ENCODE assay signal across 8 cellular contexts in genomic region chr14:71371711-71372396, GRCh38. TPM values are rescaled to one million over a fixed set of nuclear protein-coding genes. Genes with fewer than 3 reads are reported as not detected.
A peak's percentile ranks its signal among the peaks of the same experiment; 100 is the strongest.
DNase-seq lines count a peak whose midpoint lies in the region; ATAC-seq and TF ChIP-seq lines count a peak whose summit lies in the region.

No MANE protein-coding gene starts in this region.

- H3K4me1 ChIP-seq in gastroesophageal sphincter, result peaks cover 0 to 15% (median 0%) of the 10 kb centered on the region in 3 donors
- H3K4me1 ChIP-seq in upper lobe of left lung, result peaks cover 12 to 30% (median 17%) of the 10 kb centered on the region in 4 donors

- WGBS in gastroesophageal sphincter (ENCODE audit: low coverage in 1 of 2), 2 donors, result 46 to 55% methylated on average over 1 to 2 of the region's 2 CpGs
- WGBS in upper lobe of left lung, 2 donors, result 36 to 43% methylated on average over 2 of the region's 2 CpGs

- H3K9me3 Mint-ChIP-seq in activated T-cell treated with anti-CD3 and anti-CD28 coated beads, Interleukin-2, amount 50 U/mL, for 4 hours, result no peaks in the 10 kb centered on the region

- peaks cover 21% of the 10 kb centered on the region for H3K4me1 Mint-ChIP-seq in activated T-cell treated with anti-CD3 and anti-CD28 coated beads, Interleukin-2, amount 50 U/mL, for 4 hours (ENCODE audit: low read depth)

- no peak for TF ChIP-seq EP300 in gastroesophageal sphincter (IDR thresholded peaks at IDR 0.05)
- TF ChIP-seq EP300 in upper lobe of left lung (IDR thresholded peaks at IDR 0.05), result no peak

- H3K4me3 ChIP-seq in SK-N-MC (0 out of 2 replicates have a peak overlapping the region, but pooled peaks have one; percentile 14), gastroesophageal sphincter (no peak overlapping the region), upper lobe of left lung (no peak overlapping the region)

- DNase-seq in activated T-cell treated with anti-CD3 and anti-CD28 coated beads, Interleukin-2, amount 50 U/mL, for 4 hours, result no peak
- DNase-seq in activated T-cell treated with anti-CD3 and anti-CD28 coated beads for 4 hours (no peak), SK-N-MC (ENCODE audit: low read depth, low spot score) (no peak), upper lobe of left lung (no peak), T-helper 9 cell (no peak), posterior vena cava (ENCODE audit: low spot score) (no peak)

- no peak overlapping the region for H3K4me3 Mint-ChIP-seq in activated T-cell treated with anti-CD3 and anti-CD28 coated beads, Interleukin-2, amount 50 U/mL, for 4 hours

- intact Hi-C loops in posterior vena cava (cut with DNase I), result no loop called here

- H3K9me3 ChIP-seq in SK-N-MC (ENCODE audit: low read depth, low read length) (peaks cover 9% of the 10 kb centered on the region; the same call in 1 of the 2 replicates), gastroesophageal sphincter (no peaks in the 10 kb centered on the region), upper lobe of left lung (no peaks in the 10 kb centered on the region)

- H3K9ac ChIP-seq in SK-N-MC (ENCODE audit: insufficient read length), result no peak overlapping the region

- H3K27me3 ChIP-seq in gastroesophageal sphincter (no peaks in the 10 kb centered on the region), upper lobe of left lung (no peaks in the 10 kb centered on the region)

- TF ChIP-seq POLR2A in gastroesophageal sphincter (IDR thresholded peaks at IDR 0.05), result no peak
- no peak for TF ChIP-seq POLR2A in upper lobe of left lung (IDR thresholded peaks at IDR 0.05)

- H3K36me3 ChIP-seq in SK-N-MC (ENCODE audit: insufficient read depth, low read length) (peaks cover 17% of the 10 kb centered on the region), gastroesophageal sphincter (no peaks in the 10 kb centered on the region), upper lobe of left lung (no peaks in the 10 kb centered on the region)

- H3K36me3 Mint-ChIP-seq in activated T-cell treated with anti-CD3 and anti-CD28 coated beads, Interleukin-2, amount 50 U/mL, for 4 hours (ENCODE audit: insufficient read depth), result peaks cover 4% of the 10 kb centered on the region

- H3K27me3 Mint-ChIP-seq in activated T-cell treated with anti-CD3 and anti-CD28 coated beads, Interleukin-2, amount 50 U/mL, for 4 hours (ENCODE audit: low read depth), result no peaks in the 10 kb centered on the region

- no peak for TF ChIP-seq CTCF in gastroesophageal sphincter (IDR thresholded peaks at IDR 0.05)
- TF ChIP-seq CTCF in upper lobe of left lung (IDR thresholded peaks at IDR 0.05), result no peak

- peak; percentile 93 to 95 for ATAC-seq in activated T-cell treated with anti-CD3 and anti-CD28 coated beads, Interleukin-2, amount 50 U/mL, for 4 hours
- peak; percentile 50 for ATAC-seq in gastroesophageal sphincter
- peak; percentile 79 to 83 for ATAC-seq in upper lobe of left lung (ENCODE audit: low FRiP score in 2 of 2)
- ATAC-seq in GM19395 (IDR thresholded peaks at IDR 0.05; ENCODE audit: unreplicated experiment), result no peak

- H3K27ac ChIP-seq in SK-N-MC (peak overlapping the region; percentile 86), gastroesophageal sphincter (peak overlapping the region in 2 of 4 donors; percentile 6 to 60), upper lobe of left lung (peak overlapping the region; percentile 33 to 68 (median 64))

RNA-seq across cellular contexts. Expression of gene SIPA1L1, which starts 51.6 kb away (rescaled TPM):
- 10 to 100 TPM; 42.4 to 48.1 (median 45.1) TPM for total RNA-seq in activated T-cell treated with anti-CD3 and anti-CD28 coated beads, Interleukin-2, amount 50 U/mL, for 4 hours
- total RNA-seq in gastroesophageal sphincter, result 10 to 100 TPM; 23.6 to 61.0 (median 44.7) TPM
- total RNA-seq in upper lobe of left lung, result 10 to 100 TPM; 44.1 to 89.5 (median 57.7) TPM
- 10 to 100 TPM; 33.3 to 36.0 TPM for total RNA-seq in posterior vena cava
